ENCODE assay signal across 8 cellular contexts in genomic region chr6:154298297-154298696, GRCh38.
DNase-seq lines count a peak whose midpoint lies in the region; ATAC-seq lines count a peak whose summit lies in the region.

No MANE protein-coding gene starts in this region.

- ATAC-seq in GM21529 (IDR thresholded peaks at IDR 0.05; ENCODE audit: unreplicated experiment) (peak; percentile 33), GM19324 (IDR thresholded peaks at IDR 0.05; ENCODE audit: low FRiP score, unreplicated experiment) (no peak)

- DNase-seq in CD1c-positive myeloid dendritic cell (ENCODE audit: extremely low spot score) (peak; percentile 71), NCI-H774 (lab: John Stamatoyannopoulos, UW) (peak; percentile 8), iris pigment epithelial cell (ENCODE audit: low read depth) (peak; percentile 48), NCI-H82 treated with DMSO at 0.1 percent for 48 hours (lab: John Stamatoyannopoulos, UW; ENCODE audit: unreplicated experiment) (no peak)
- no peak for DNase-seq in activated effector memory CD4-positive, alpha-beta T cell treated with Interleukin-2 at 50 U/mL for 16 hours
- DNase-seq in NK-92 treated with Interleukin-12 subunit alpha and Interleukin-12 subunit beta, amount 100 ng/mL, for 24 hours (lab: John Stamatoyannopoulos, UW) = no peak

Comparison
In these comparisons a context has a peak if more than half of its experiments do, and no peak if none do; other contexts are left out.
1. DNase-seq: peak in CD1c-positive myeloid dendritic cell (single experiment), NCI-H774 (single experiment) and iris pigment epithelial cell (single experiment); none in activated effector memory CD4-positive, alpha-beta T cell treated with Interleukin-2 at 50 U/mL for 16 hours (single experiment), NK-92 treated with Interleukin-12 subunit alpha and Interleukin-12 subunit beta, amount 100 ng/mL, for 24 hours (single experiment) and NCI-H82 treated with DMSO at 0.1 percent for 48 hours (single experiment).